1 cellular context compared by ENCODE assay signal in genomic region chr2:130358420-130359350, GRCh38.
TF ChIP-seq lines count a peak whose summit lies in the region.

No MANE protein-coding gene starts in this region.

TF ChIP-seq in HepG2, 621 proteins besides CTCF, POLR2A, EP300 and RAD21:
- TF ChIP-seq AGO2 (optimal IDR thresholded peaks at IDR 0.05; ENCODE audit: low read depth, low read length) (peak; percentile 50), PBX3 (CRISPR knock-in tag; IDR thresholded peaks at IDR 0.05; ENCODE audit: borderline replicate concordance) (no peak), ZNF687 (CRISPR knock-in tag; IDR thresholded peaks at IDR 0.05) (peak; percentile 18; the same call in 1 of the 2 replicates)
